In genomic region chr4:17780461-17781071, GRCh38 we compare ENCODE assay signal across 8 cellular contexts. TPM values are rescaled to one million over a fixed set of nuclear protein-coding genes. Genes with fewer than 3 reads are reported as not detected.
DNase-seq lines count a peak whose midpoint lies in the region; ATAC-seq and TF ChIP-seq lines count a peak whose summit lies in the region.

No MANE protein-coding gene starts in this region.

- H3K4me1 Mint-ChIP-seq in glutamatergic neuron (ENCODE audit: low read depth, unreplicated experiment) = peaks cover 4% of the 10 kb centered on the region

- peaks cover 17% of the 10 kb centered on the region for H3K27me3 Mint-ChIP-seq in glutamatergic neuron (ENCODE audit: unreplicated experiment)

- no peak for TF ChIP-seq CTCF in fibroblast of pulmonary artery (IDR thresholded peaks at IDR 0.05; ENCODE audit: low read length, missing control alignments)
- TF ChIP-seq CTCF in glutamatergic neuron (IDR thresholded peaks at IDR 0.05; ENCODE audit: partially characterized antibody, unreplicated experiment) = no peak

- H3K4me3 Mint-ChIP-seq in glutamatergic neuron (ENCODE audit: unreplicated experiment) = no peak overlapping the region

- ATAC-seq in HG02870 (IDR thresholded peaks at IDR 0.05; ENCODE audit: unreplicated experiment) (no peak), HG02840 (IDR thresholded peaks at IDR 0.05; ENCODE audit: low FRiP score, unreplicated experiment) (no peak)

- peak; percentile 64 for DNase-seq in EL
- peak; percentile 77 for DNase-seq in NCI-H774 (lab: John Stamatoyannopoulos, UW)
- DNase-seq in fibroblast of pulmonary artery (ENCODE audit: low read depth) = no peak
- DNase-seq in putamen (ENCODE audit: low spot score) = peak; percentile 18
- no peak for DNase-seq in hippocampal formation (lab: John Stamatoyannopoulos, UW)
- DNase-seq in glutamatergic neuron = no peak

- no peak overlapping the region for H3K27ac Mint-ChIP-seq in glutamatergic neuron (ENCODE audit: unreplicated experiment)

- no peaks in the 10 kb centered on the region for H3K9me3 Mint-ChIP-seq in glutamatergic neuron (ENCODE audit: unreplicated experiment)

- H3K4me3 ChIP-seq in fibroblast of pulmonary artery (replicated peaks; ENCODE audit: low read depth, low read length) = peak overlapping the region; percentile 47

- peaks cover 3% of the 10 kb centered on the region for H3K36me3 Mint-ChIP-seq in glutamatergic neuron (ENCODE audit: unreplicated experiment)

RNA-seq across cellular contexts. Expression of gene FAM184B, which starts 0.9 kb away (rescaled TPM):
- total RNA-seq in glutamatergic neuron (ENCODE audit: unreplicated experiment) = not detected

RNA-seq across cellular contexts. Expression of gene DCAF16, which starts 30.0 kb away (rescaled TPM):
- total RNA-seq in glutamatergic neuron (ENCODE audit: unreplicated experiment) = 39.5 TPM

RNA-seq across cellular contexts. Expression of gene NCAPG, which starts 30.2 kb away (rescaled TPM):
- 6.0 TPM for total RNA-seq in glutamatergic neuron (ENCODE audit: unreplicated experiment)

Comparison
In these comparisons a context has a peak if more than half of its experiments do, and no peak if none do; other contexts are left out.
1. DNase-seq: peak in EL (single experiment), NCI-H774 (single experiment) and putamen (single experiment); none in fibroblast of pulmonary artery (single experiment), hippocampal formation (0 of 2) and glutamatergic neuron (single experiment).